In the genomic region with DNA sequence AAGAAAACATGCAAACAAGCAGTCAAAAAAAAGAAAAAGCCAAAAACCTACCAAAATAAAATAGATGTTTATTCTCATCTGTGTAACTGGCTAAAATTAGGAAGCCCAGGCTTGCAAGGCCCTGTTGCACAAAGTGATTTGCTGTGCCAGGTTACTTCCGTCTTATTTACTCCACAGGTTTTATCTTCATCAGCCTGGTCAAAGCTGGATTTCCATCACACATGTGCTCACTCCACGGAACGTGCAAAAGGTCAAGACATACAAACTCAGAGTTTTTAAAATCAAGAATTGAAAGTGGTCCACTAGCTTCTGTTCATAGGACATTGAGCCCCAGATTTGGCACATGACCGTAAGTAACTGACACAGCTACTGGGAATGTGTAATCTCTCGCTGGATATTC, we compare ENCODE assay signal across 28 cellular contexts. TPM values are rescaled to one million over a fixed set of nuclear protein-coding genes. Genes with fewer than 3 reads are reported as not detected.
"Had no signal": no experiment of that assay in that cellular context is flagged by ENCODE, and none has a peak within 500 bp of the region (broad histone marks: within the 10 kb centered on the region; RNA-seq: fewer than 3 reads in every experiment).

No MANE protein-coding gene starts in this region.

- H3K9me3 ChIP-seq: colonic mucosa, esophagus muscularis mucosa, esophagus squamous epithelium, gastrocnemius medialis, gastroesophageal sphincter, heart left ventricle had no signal

- H3K4me3 ChIP-seq: colonic mucosa, coronary artery, dorsolateral prefrontal cortex, esophagus muscularis mucosa, esophagus squamous epithelium, gastrocnemius medialis, gastroesophageal sphincter, heart left ventricle had no signal

- DNase-seq: colonic mucosa; cortex of kidney; dermis blood vessel endothelial cell; dorsolateral prefrontal cortex; effector CD4-positive, alpha-beta T cell; effector CD8-positive, alpha-beta T cell; effector memory CD4-positive, alpha-beta T cell; effector memory CD8-positive, alpha-beta T cell; endodermal cell; erythroblast; esophagus squamous epithelium; foreskin fibroblast; foreskin keratinocyte; foreskin melanocyte; gastrocnemius medialis; glutamatergic neuron; head of caudate nucleus; heart left ventricle had no signal

- H3K27me3 ChIP-seq: colonic mucosa, dorsolateral prefrontal cortex, esophagus muscularis mucosa, esophagus squamous epithelium, gastrocnemius medialis, gastroesophageal sphincter, heart left ventricle had no signal

- ATAC-seq: effector memory CD8-positive, alpha-beta T cell; esophagus mucosa; foreskin keratinocyte; gastrocnemius medialis; gastroesophageal sphincter; heart left ventricle had no signal

- H3K4me1 ChIP-seq: colonic mucosa, esophagus muscularis mucosa, esophagus squamous epithelium, foreskin keratinocyte, gastrocnemius medialis had no signal

- H3K36me3 ChIP-seq: colonic mucosa, esophagus muscularis mucosa, esophagus squamous epithelium, gastrocnemius medialis, gastroesophageal sphincter had no signal

- FAIRE-seq: colon, endometrium, endothelial cell of umbilical vein, frontal cortex had no signal

- H3K27ac ChIP-seq: colonic mucosa, coronary artery, dorsolateral prefrontal cortex, epithelial cell of prostate, esophagus muscularis mucosa, esophagus squamous epithelium, foreskin keratinocyte, gastrocnemius medialis, gastroesophageal sphincter had no signal

RNA-seq across cellular contexts. Expression of a gene that starts 14.8 kb away (rescaled TPM):
- total RNA-seq: dermis microvascular lymphatic vessel endothelial cell, endothelial cell of umbilical vein, foreskin keratinocyte had no signal
- polyA plus RNA-seq: endothelial cell of umbilical vein, foreskin keratinocyte had no signal
